8 cellular contexts compared by ENCODE assay signal in genomic region chr2:202780514-202781021, GRCh38.
A peak's percentile ranks its signal among the peaks of the same experiment; 100 is the strongest.
DNase-seq lines count a peak whose midpoint lies in the region; ATAC-seq and TF ChIP-seq lines count a peak whose summit lies in the region.

No MANE protein-coding gene starts in this region.

- no peak overlapping the region for H3K27ac ChIP-seq in dorsolateral prefrontal cortex

- DNase-seq in fibroblast of villous mesenchyme (ENCODE audit: low read depth): peak; percentile 33
- no peak for DNase-seq in dorsolateral prefrontal cortex
- DNase-seq in G401 (ENCODE audit: low spot score): no peak
- DNase-seq in MV-4-11 (lab: John Stamatoyannopoulos, UW): no peak
- DNase-seq in NCI-H2107 treated with DMSO at 0.1 percent for 48 hours (lab: John Stamatoyannopoulos, UW; ENCODE audit: unreplicated experiment): no peak

- in situ Hi-C loops in G401 (cut with HindIII; ENCODE audit: low sequenced_read_pairs): no loop called here

- no peaks in the 10 kb centered on the region for H3K27me3 ChIP-seq in dorsolateral prefrontal cortex

- intact Hi-C loops in dorsolateral prefrontal cortex (cut with DNase I): no loop called here

- TF ChIP-seq CTCF in fibroblast of villous mesenchyme (IDR thresholded peaks at IDR 0.05; ENCODE audit: insufficient read depth, low read depth, low read length) (no peak), dorsolateral prefrontal cortex (IDR thresholded peaks at IDR 0.05 in 54 of 56, conservative IDR thresholded peaks at IDR 0.05 in 2 of 56; ENCODE audit: low read depth in 1 of 56, partially characterized antibody in 56 of 56) (no peak)

- H3K4me3 ChIP-seq in fibroblast of villous mesenchyme (ENCODE audit: low read depth, low read length) (no peak overlapping the region), dorsolateral prefrontal cortex (no peak overlapping the region)

- ATAC-seq in GM18508 (IDR thresholded peaks at IDR 0.05; ENCODE audit: insufficient read depth, unreplicated experiment) (peak; percentile 96), GM21576 (IDR thresholded peaks at IDR 0.05; ENCODE audit: unreplicated experiment) (peak; percentile 89), HG03571 (IDR thresholded peaks at IDR 0.05; ENCODE audit: unreplicated experiment) (peak; percentile 91)
